ENCODE assay signal across 28 cellular contexts in genomic region chr4:165875446-165875845, GRCh38. TPM values are rescaled to one million over a fixed set of nuclear protein-coding genes. Genes with fewer than 3 reads are reported as not detected.
DNase-seq lines count a peak whose midpoint lies in the region; ATAC-seq, FAIRE-seq and TF ChIP-seq lines count a peak whose summit lies in the region.
"Had no signal": no experiment of that assay in that cellular context is flagged by ENCODE, and none has a peak within 500 bp of the region (broad histone marks: within the 10 kb centered on the region; RNA-seq: fewer than 3 reads in every experiment).

No MANE protein-coding gene starts in this region.

- H3K9me3 Mint-ChIP-seq in nephron progenitor cell: no peaks in the 10 kb centered on the region
- peaks cover 4 to 6% of the 10 kb centered on the region in 2 donors for H3K9me3 Mint-ChIP-seq in effector memory CD8-positive, alpha-beta T cell
- H3K9me3 Mint-ChIP-seq: activated CD4-positive, alpha-beta memory T cell treated with anti-CD3 and anti-CD28 coated beads, Interleukin-2, amount 10 ng/mL, durations not matched to agents 7 days and 5 days; activated naive CD8-positive, alpha-beta T cell treated with anti-CD3 and anti-CD28 coated beads, Interleukin-2, amount 10 ng/mL, durations not matched to agents 7 days and 5 days; CD4-positive, alpha-beta T cell; HFFc6; stimulated activated naive CD8-positive, alpha-beta T cell treated with anti-CD3 and anti-CD28 coated beads, Interleukin-15, Interleukin-2, amounts not matched to agents 100 ng/mL and 50 ng/mL, for 24 hours; T-cell had no signal

- no peaks in the 10 kb centered on the region for H4K20me1 ChIP-seq in endothelial cell of umbilical vein (replicated peaks; ENCODE audit: control insufficient read depth, extremely low read depth, insufficient read depth, low read length)

- no peaks in the 10 kb centered on the region for H3K9me3 ChIP-seq in left ventricle myocardium inferior (replicated peaks)
- H3K9me3 ChIP-seq in endothelial cell of umbilical vein (replicated peaks; ENCODE audit: control insufficient read depth, insufficient read depth, low read length): no peaks in the 10 kb centered on the region
- H3K9me3 ChIP-seq: MG63, ovary, SJSA1, tibial artery had no signal

- H3K4me1 ChIP-seq in left ventricle myocardium inferior (peaks cover 30% of the 10 kb centered on the region), endothelial cell of umbilical vein (ENCODE audit: control insufficient read depth, extremely low read depth, insufficient read depth, low read length) (peaks cover 22% of the 10 kb centered on the region)

- POLR2A ChIA-PET in endothelial cell of umbilical vein (lab: Charles Lee): no interaction called here

- no peak for TF ChIP-seq POLR2A in endothelial cell of umbilical vein (IDR thresholded peaks at IDR 0.05; ENCODE audit: low read depth, low read length)

- TF ChIP-seq CTCF in left ventricle myocardium inferior (IDR thresholded peaks at IDR 0.05; ENCODE audit: borderline replicate concordance) (no peak), endothelial cell of umbilical vein (IDR thresholded peaks at IDR 0.05; ENCODE audit: extremely low read depth in 1 of 2, insufficient read depth in 1 of 2, low read depth in 1 of 2, low read length in 2 of 2) (no peak), nephron progenitor cell (IDR thresholded peaks at IDR 0.05) (no peak)

- no peak overlapping the region for H3K27ac Mint-ChIP-seq in nephron progenitor cell
- H3K27ac Mint-ChIP-seq in effector memory CD8-positive, alpha-beta T cell: no peak overlapping the region
- H3K27ac Mint-ChIP-seq: activated CD4-positive, alpha-beta memory T cell treated with anti-CD3 and anti-CD28 coated beads, Interleukin-2, amount 10 ng/mL, durations not matched to agents 7 days and 5 days; activated naive CD8-positive, alpha-beta T cell treated with anti-CD3 and anti-CD28 coated beads, Interleukin-2, amount 10 ng/mL, durations not matched to agents 7 days and 5 days; CD4-positive, alpha-beta T cell; HFFc6; stimulated activated naive CD8-positive, alpha-beta T cell treated with anti-CD3 and anti-CD28 coated beads, Interleukin-15, Interleukin-2, amounts not matched to agents 100 ng/mL and 50 ng/mL, for 24 hours had no signal

- H3K9ac ChIP-seq in endothelial cell of umbilical vein (replicated peaks; ENCODE audit: extremely low read depth, insufficient read depth, low read length): no peak overlapping the region
- H3K9ac ChIP-seq: GM23248 had no signal

- H3K27me3 Mint-ChIP-seq in nephron progenitor cell (ENCODE audit: low read depth, poor library complexity): peaks cover 73% of the 10 kb centered on the region
- peaks cover 25 to 43% of the 10 kb centered on the region in 2 donors for H3K27me3 Mint-ChIP-seq in effector memory CD8-positive, alpha-beta T cell

- DNase-seq in left ventricle myocardium inferior: no peak
- no peak for DNase-seq in cardiac septum (ENCODE audit: low spot score)
- DNase-seq in endothelial cell of umbilical vein (ENCODE audit: low read depth, low spot score): no peak
- no peak for DNase-seq in nephron progenitor cell
- no peak for DNase-seq in left colon
- no peak for DNase-seq in effector memory CD8-positive, alpha-beta T cell
- DNase-seq in stimulated activated CD4-positive, alpha-beta T cell treated with anti-CD3 and anti-CD28 coated beads, Interleukin-4, amount 100 ng/mL, for 1 hour: no peak
- DNase-seq in NCI-H146 (lab: John Stamatoyannopoulos, UW): no peak
- DNase-seq: activated CD4-positive, alpha-beta memory T cell treated with anti-CD3 and anti-CD28 coated beads, Interleukin-2, amount 10 ng/mL, durations not matched to agents 7 days and 5 days; activated effector memory CD4-positive, alpha-beta T cell treated with anti-CD3 and anti-CD28 coated beads, Interleukin-2, amount 50 U/mL, for 16 hours; activated naive CD8-positive, alpha-beta T cell treated with anti-CD3 and anti-CD28 coated beads, Interleukin-2, amount 10 ng/mL, durations not matched to agents 7 days and 5 days; activated T-cell treated with anti-CD3 and anti-CD28 coated beads for 4 hours; CD4-positive, alpha-beta T cell; DMS 273 treated with DMSO at 0.1 percent for 48 hours; GM23248; HFFc6; MG63; NCI-H2107; NCI-H446 treated with DMSO at 0.1 percent for 48 hours; ovary; T-cell; tibial artery had no signal

- no peak for FAIRE-seq in endothelial cell of umbilical vein (lab: Jason Lieb, UNC)
- FAIRE-seq: K562 had no signal

- no peaks in the 10 kb centered on the region for H3K36me3 Mint-ChIP-seq in nephron progenitor cell (ENCODE audit: low read depth)
- H3K36me3 Mint-ChIP-seq in effector memory CD8-positive, alpha-beta T cell (ENCODE audit: insufficient read depth): peaks cover 3% of the 10 kb centered on the region
- H3K36me3 Mint-ChIP-seq: activated naive CD8-positive, alpha-beta T cell treated with anti-CD3 and anti-CD28 coated beads, Interleukin-2, amount 10 ng/mL, durations not matched to agents 7 days and 5 days; T-cell had no signal

- no peak for ATAC-seq in left colon
- no peak for ATAC-seq in effector memory CD8-positive, alpha-beta T cell (replicated peaks)
- ATAC-seq: activated CD4-positive, CD25-positive, alpha-beta regulatory T cell treated with anti-CD3 and anti-CD28 coated beads, Interleukin-2, amount 50 U/mL, for 24 hours; K562; Panc1; T-cell had no signal

- peak overlapping the region; percentile 98 for H3K4me2 ChIP-seq in endothelial cell of umbilical vein (ENCODE audit: insufficient read depth, low read length)

- dilution Hi-C loops in endothelial cell of umbilical vein (cut with MboI; ENCODE audit: extremely low pct_ligation_motif_present, low sequenced_read_pairs): no loop called here

- BruUV-seq in endothelial cell of umbilical vein (replicated peaks; lab: Mats Ljungman, UMichigan): no TSS peak

- no peak overlapping the region for H2AFZ ChIP-seq in endothelial cell of umbilical vein (ENCODE audit: low read depth, low read length)
- H2AFZ ChIP-seq: GM23248 had no signal

- intact Hi-C loops in left ventricle myocardium inferior (cut with micrococcal nuclease) (no loop called here), cardiac septum (cut with DNase I) (no loop called here), endothelial cell of umbilical vein (cut with micrococcal nuclease) (loop anchor here (10.0 kb wide), 1 partner anchor 111 kb away; no protein-coding TSS in a partner anchor), left colon (cut with DNase I, micrococcal nuclease) (no loop called here)

- H3K9me1 ChIP-seq in endothelial cell of umbilical vein (replicated peaks; ENCODE audit: control insufficient read depth, extremely low read depth, insufficient read depth, low read length): no peaks in the 10 kb centered on the region

- H3K4me3 Mint-ChIP-seq in nephron progenitor cell: peak overlapping the region; percentile 81
- no peak overlapping the region for H3K4me3 Mint-ChIP-seq in effector memory CD8-positive, alpha-beta T cell
- H3K4me3 Mint-ChIP-seq: activated CD4-positive, alpha-beta memory T cell treated with anti-CD3 and anti-CD28 coated beads, Interleukin-2, amount 10 ng/mL, durations not matched to agents 7 days and 5 days; activated naive CD8-positive, alpha-beta T cell treated with anti-CD3 and anti-CD28 coated beads, Interleukin-2, amount 10 ng/mL, durations not matched to agents 7 days and 5 days; CD4-positive, alpha-beta T cell; HFFc6; stimulated activated naive CD8-positive, alpha-beta T cell treated with anti-CD3 and anti-CD28 coated beads, Interleukin-15, Interleukin-2, amounts not matched to agents 100 ng/mL and 50 ng/mL, for 24 hours; T-cell had no signal

- H3K36me3 ChIP-seq in left ventricle myocardium inferior (no peaks in the 10 kb centered on the region), endothelial cell of umbilical vein (ENCODE audit: control insufficient read depth in 2 of 2, extremely low read depth in 1 of 2, insufficient read depth in 2 of 2, low read length in 2 of 2) (no peaks in the 10 kb centered on the region)
- H3K36me3 ChIP-seq: MG63, ovary, SJSA1, tibial artery had no signal

- H3K4me3 ChIP-seq in left ventricle myocardium inferior: peak overlapping the region; percentile 73
- no peak overlapping the region for H3K4me3 ChIP-seq in endothelial cell of umbilical vein (replicated peaks in 1 of 3; ENCODE audit: insufficient read depth in 1 of 3, low read depth in 1 of 3, low read length in 3 of 3)
- H3K4me3 ChIP-seq: GM23248, K562, MG63, SJSA1 had no signal

- peaks cover 26% of the 10 kb centered on the region for H3K4me1 Mint-ChIP-seq in nephron progenitor cell
- peaks cover 0 to 1% of the 10 kb centered on the region in 2 donors for H3K4me1 Mint-ChIP-seq in effector memory CD8-positive, alpha-beta T cell (ENCODE audit: low read depth in 2 of 2)

- H3K27me3 ChIP-seq in left ventricle myocardium inferior (ENCODE audit: low read depth): peaks cover 39% of the 10 kb centered on the region
- H3K27me3 ChIP-seq in endothelial cell of umbilical vein (ENCODE audit: control insufficient read depth in 2 of 2, insufficient read depth in 2 of 2, low read length in 2 of 2): peaks cover 0 to 2% of the 10 kb centered on the region in 2 experiments
- H3K27me3 ChIP-seq: ovary had no signal

- no peaks in the 10 kb centered on the region for H3K79me2 ChIP-seq in endothelial cell of umbilical vein (ENCODE audit: control insufficient read depth, insufficient read depth, low read length)

- CTCF ChIA-PET in endothelial cell of umbilical vein (lab: Charles Lee): interaction anchor here (0.8 to 1.7 kb wide), 2 partner anchors 9 to 31 kb away, joined by 3 read pairs; no protein-coding TSS in a partner anchor

- no peak overlapping the region for H3K27ac ChIP-seq in left ventricle myocardium inferior (replicated peaks)
- H3K27ac ChIP-seq in endothelial cell of umbilical vein (ENCODE audit: insufficient read depth, low read depth, low read length): no peak overlapping the region
- H3K27ac ChIP-seq: 22Rv1, GM23248, ovary, SJSA1, tibial artery had no signal

TF ChIP-seq in endothelial cell of umbilical vein, 7 proteins besides CTCF, POLR2A, EP300 and RAD21 (continues in another document):
- TF ChIP-seq, protein P1, sequence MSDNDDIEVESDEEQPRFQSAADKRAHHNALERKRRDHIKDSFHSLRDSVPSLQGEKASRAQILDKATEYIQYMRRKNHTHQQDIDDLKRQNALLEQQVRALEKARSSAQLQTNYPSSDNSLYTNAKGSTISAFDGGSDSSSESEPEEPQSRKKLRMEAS (IDR thresholded peaks at IDR 0.05; ENCODE audit: insufficient read depth, insufficient read length): no peak
- TF ChIP-seq GATA2 (IDR thresholded peaks at IDR 0.05; ENCODE audit: insufficient read depth, insufficient read length, low read depth, low read length) (no peak), MYC (IDR thresholded peaks at IDR 0.05; ENCODE audit: low read depth, low read length) (no peak)

RNA-seq across cellular contexts. Expression of gene TLL1, which starts 2.4 kb away (rescaled TPM):
- total RNA-seq in left ventricle myocardium inferior (1.0 TPM), cardiac septum (0.67 TPM), endothelial cell of umbilical vein (1.3 and 1.4 TPM in 2 replicates), left colon (1 to 10 TPM; 1.9 to 2.4 TPM)
- polyA plus RNA-seq in endothelial cell of umbilical vein: 0.25 and 0.41 TPM in 2 replicates
- 0.54 and 0.56 TPM in 2 replicates for polyA plus RNA-seq in endothelial cell of umbilical vein (2011; cell fraction: cytosol; rRNA removed)
- polyA plus RNA-seq in endothelial cell of umbilical vein (2011; cell fraction: nucleus; rRNA removed): 0.90 and 1.5 TPM in 2 replicates
- 1.7 and 4.6 TPM in 2 replicates for polyA plus RNA-seq in endothelial cell of umbilical vein (2012)
- polyA minus RNA-seq in endothelial cell of umbilical vein: 2.2 and 3.2 TPM in 2 replicates
- 0.41 TPM for polyA minus RNA-seq in endothelial cell of umbilical vein (2011; cell fraction: cytosol; rRNA and poly(A)+ RNA removed)
- polyA minus RNA-seq in endothelial cell of umbilical vein (2011; cell fraction: nucleus; rRNA and poly(A)+ RNA removed): 4.6 and 4.9 TPM in 2 replicates
- total RNA-seq: activated CD4-positive, alpha-beta memory T cell treated with anti-CD3 and anti-CD28 coated beads, Interleukin-2, amount 10 ng/mL, durations not matched to agents 7 days and 5 days; activated naive CD8-positive, alpha-beta T cell treated with anti-CD3 and anti-CD28 coated beads, Interleukin-2, amount 10 ng/mL, durations not matched to agents 7 days and 5 days; CD4-positive, alpha-beta T cell; GM23248; K562; SJSA1; T-cell had no signal
- polyA plus RNA-seq: GM23248, K562 had no signal
